In the genomic region with DNA sequence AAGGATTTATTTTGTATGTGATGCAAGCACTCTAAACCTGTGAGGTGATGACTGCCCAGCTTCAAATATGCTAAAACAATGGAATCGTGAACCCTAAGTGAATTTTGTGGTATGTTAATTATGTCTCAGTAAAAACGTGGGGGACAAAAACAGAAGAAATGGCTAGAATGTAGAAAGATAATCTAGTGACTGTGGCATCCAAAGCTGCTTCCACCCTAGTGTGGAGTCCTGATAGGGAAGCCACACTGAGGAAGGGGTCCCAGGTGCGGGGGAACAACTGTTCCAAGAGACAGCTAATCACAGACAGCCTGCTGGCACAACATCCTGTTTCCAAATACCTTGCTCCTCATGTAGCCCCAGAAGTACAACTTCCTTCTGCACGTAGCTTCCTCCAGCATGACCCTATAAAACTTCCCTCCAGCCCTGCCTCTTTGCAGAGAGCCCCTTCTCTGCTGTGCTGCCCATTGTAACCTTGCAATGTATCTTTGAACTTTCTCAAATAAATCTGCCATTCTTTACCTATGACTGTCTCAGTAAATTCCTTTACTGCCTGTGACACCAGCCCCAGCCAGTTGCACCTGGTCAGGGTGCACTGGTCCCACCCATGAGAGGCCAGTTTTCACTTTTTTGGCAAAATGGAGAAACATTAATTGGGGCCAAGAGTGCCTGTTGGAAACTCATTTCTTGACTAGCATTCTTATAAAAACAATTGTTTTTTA, we compare ENCODE assay signal across 1 cellular context.
A peak's percentile ranks its signal among the peaks of the same experiment; 100 is the strongest.
TF ChIP-seq lines count a peak whose summit lies in the region.

No MANE protein-coding gene starts in this region.

TF ChIP-seq in K562, 482 proteins besides CTCF, POLR2A, EP300 and RAD21 (continued from another document and continues in another):
- TF ChIP-seq DACH1 (IDR thresholded peaks at IDR 0.05; ENCODE audit: partially characterized antibody) (no peak), HDAC1 (IDR thresholded peaks at IDR 0.05) (peak in 1 of 2 experiments; percentile 31; a peak in 1 of 4 replicates), CEBPB (tag; IDR thresholded peaks at IDR 0.05) (0 out of 2 replicates have a peak, but pooled peaks have one; percentile 25), ZNF695 (CRISPR knock-in tag; IDR thresholded peaks at IDR 0.05) (no peak), TRIM28 (IDR thresholded peaks at IDR 0.05) (no peak), ARNT (IDR thresholded peaks at IDR 0.05) (peak in 1 of 2 experiments; percentile 84; a peak in 2 of 4 replicates), SMARCA5 (IDR thresholded peaks at IDR 0.05) (no peak), YY1 (IDR thresholded peaks at IDR 0.05; ENCODE audit: borderline replicate concordance in 1 of 3, control insufficient read depth in 1 of 3, extremely low read depth in 1 of 3, insufficient read depth in 3 of 3, insufficient read length in 1 of 3, insufficient replicate concordance in 2 of 3, low read depth in 1 of 3, low read length in 2 of 3) (no peak), TAL1 (IDR thresholded peaks at IDR 0.05) (peak; percentile 74), HNRNPUL1 (IDR thresholded peaks at IDR 0.05; ENCODE audit: low read length) (no peak), HDGF (IDR thresholded peaks at IDR 0.05) (no peak), PRMT5 (CRISPR knock-in tag; IDR thresholded peaks at IDR 0.05) (no peak), ZBTB1 (CRISPR knock-in tag; IDR thresholded peaks at IDR 0.05; ENCODE audit: borderline replicate concordance, low read depth) (no peak), CXXC5 (CRISPR knock-in tag; IDR thresholded peaks at IDR 0.05) (no peak), RUNX1 (IDR thresholded peaks at IDR 0.05; ENCODE audit: low read depth) (no peak), NELFE (IDR thresholded peaks at IDR 0.05; ENCODE audit: insufficient read depth, insufficient read length) (no peak), RNF2 (IDR thresholded peaks at IDR 0.05) (0 out of 2 replicates have a peak, but pooled peaks have one; percentile 23), HNRNPK (IDR thresholded peaks at IDR 0.05; ENCODE audit: low read depth, low read length, poor library complexity, severe bottlenecking) (no peak), JUND (IDR thresholded peaks at IDR 0.05; ENCODE audit: borderline replicate concordance, low read depth, low read length) (no peak), JUND (tag; IDR thresholded peaks at IDR 0.05; ENCODE audit: borderline replicate concordance, low read depth, low read length) (no peak), GABPA (tag; conservative IDR thresholded peaks at IDR 0.05; ENCODE audit: low read depth) (no peak), RBBP5 (IDR thresholded peaks at IDR 0.05; ENCODE audit: borderline replicate concordance, insufficient read depth, low read length, poor library complexity, severe bottlenecking) (no peak), SAFB2 (IDR thresholded peaks at IDR 0.05; ENCODE audit: borderline replicate concordance, low read depth, low read length, severe bottlenecking) (no peak), MTA2 (IDR thresholded peaks at IDR 0.05; ENCODE audit: low read depth) (peak; percentile 39; the same call in 1 of the 2 replicates), NONO (IDR thresholded peaks at IDR 0.05; ENCODE audit: low read depth in 2 of 2, low read length in 1 of 2) (no peak), ESRRA (IDR thresholded peaks at IDR 0.05; ENCODE audit: borderline replicate concordance, low read depth) (no peak), NCOA6 (IDR thresholded peaks at IDR 0.05) (no peak), HEY1 (CRISPR knock-in tag; IDR thresholded peaks at IDR 0.05; ENCODE audit: borderline replicate concordance) (no peak), TEAD2 (tag; IDR thresholded peaks at IDR 0.05) (no peak), SNIP1 (IDR thresholded peaks at IDR 0.05; ENCODE audit: low read depth) (no peak), HNRNPLL (IDR thresholded peaks at IDR 0.05; ENCODE audit: low read depth, low read length, poor library complexity, severe bottlenecking) (no peak), ZC3H8 (IDR thresholded peaks at IDR 0.05) (no peak), MXI1 (IDR thresholded peaks at IDR 0.05; ENCODE audit: low read depth, low read length) (no peak), ZNF77 (CRISPR knock-in tag; IDR thresholded peaks at IDR 0.05) (no peak), NR2C1 (IDR thresholded peaks at IDR 0.05) (no peak), NR2C1 (tag; IDR thresholded peaks at IDR 0.05) (no peak), POU5F1 (IDR thresholded peaks at IDR 0.05; ENCODE audit: borderline replicate concordance, low read depth, low read length, partially characterized antibody) (no peak)
- TF ChIP-seq, protein P1, sequence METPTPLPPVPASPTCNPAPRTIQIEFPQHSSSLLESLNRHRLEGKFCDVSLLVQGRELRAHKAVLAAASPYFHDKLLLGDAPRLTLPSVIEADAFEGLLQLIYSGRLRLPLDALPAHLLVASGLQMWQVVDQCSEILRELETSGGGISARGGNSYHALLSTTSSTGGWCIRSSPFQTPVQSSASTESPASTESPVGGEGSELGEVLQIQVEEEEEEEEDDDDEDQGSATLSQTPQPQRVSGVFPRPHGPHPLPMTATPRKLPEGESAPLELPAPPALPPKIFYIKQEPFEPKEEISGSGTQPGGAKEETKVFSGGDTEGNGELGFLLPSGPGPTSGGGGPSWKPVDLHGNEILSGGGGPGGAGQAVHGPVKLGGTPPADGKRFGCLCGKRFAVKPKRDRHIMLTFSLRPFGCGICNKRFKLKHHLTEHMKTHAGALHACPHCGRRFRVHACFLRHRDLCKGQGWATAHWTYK (CRISPR knock-in tag; IDR thresholded peaks at IDR 0.05) = no peak
- TF ChIP-seq, protein P2, sequence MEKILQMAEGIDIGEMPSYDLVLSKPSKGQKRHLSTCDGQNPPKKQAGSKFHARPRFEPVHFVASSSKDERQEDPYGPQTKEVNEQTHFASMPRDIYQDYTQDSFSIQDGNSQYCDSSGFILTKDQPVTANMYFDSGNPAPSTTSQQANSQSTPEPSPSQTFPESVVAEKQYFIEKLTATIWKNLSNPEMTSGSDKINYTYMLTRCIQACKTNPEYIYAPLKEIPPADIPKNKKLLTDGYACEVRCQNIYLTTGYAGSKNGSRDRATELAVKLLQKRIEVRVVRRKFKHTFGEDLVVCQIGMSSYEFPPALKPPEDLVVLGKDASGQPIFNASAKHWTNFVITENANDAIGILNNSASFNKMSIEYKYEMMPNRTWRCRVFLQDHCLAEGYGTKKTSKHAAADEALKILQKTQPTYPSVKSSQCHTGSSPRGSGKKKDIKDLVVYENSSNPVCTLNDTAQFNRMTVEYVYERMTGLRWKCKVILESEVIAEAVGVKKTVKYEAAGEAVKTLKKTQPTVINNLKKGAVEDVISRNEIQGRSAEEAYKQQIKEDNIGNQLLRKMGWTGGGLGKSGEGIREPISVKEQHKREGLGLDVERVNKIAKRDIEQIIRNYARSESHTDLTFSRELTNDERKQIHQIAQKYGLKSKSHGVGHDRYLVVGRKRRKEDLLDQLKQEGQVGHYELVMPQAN (IDR thresholded peaks at IDR 0.05; ENCODE audit: borderline replicate concordance) = no peak
- TF ChIP-seq, protein P3, sequence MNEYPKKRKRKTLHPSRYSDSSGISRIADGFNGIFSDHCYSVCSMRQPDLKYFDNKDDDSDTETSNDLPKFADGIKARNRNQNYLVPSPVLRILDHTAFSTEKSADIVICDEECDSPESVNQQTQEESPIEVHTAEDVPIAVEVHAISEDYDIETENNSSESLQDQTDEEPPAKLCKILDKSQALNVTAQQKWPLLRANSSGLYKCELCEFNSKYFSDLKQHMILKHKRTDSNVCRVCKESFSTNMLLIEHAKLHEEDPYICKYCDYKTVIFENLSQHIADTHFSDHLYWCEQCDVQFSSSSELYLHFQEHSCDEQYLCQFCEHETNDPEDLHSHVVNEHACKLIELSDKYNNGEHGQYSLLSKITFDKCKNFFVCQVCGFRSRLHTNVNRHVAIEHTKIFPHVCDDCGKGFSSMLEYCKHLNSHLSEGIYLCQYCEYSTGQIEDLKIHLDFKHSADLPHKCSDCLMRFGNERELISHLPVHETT (CRISPR knock-in tag; conservative IDR thresholded peaks at IDR 0.05 in 1 of 2, IDR thresholded peaks at IDR 0.05 in 1 of 2) = no peak
- TF ChIP-seq, protein P4, sequence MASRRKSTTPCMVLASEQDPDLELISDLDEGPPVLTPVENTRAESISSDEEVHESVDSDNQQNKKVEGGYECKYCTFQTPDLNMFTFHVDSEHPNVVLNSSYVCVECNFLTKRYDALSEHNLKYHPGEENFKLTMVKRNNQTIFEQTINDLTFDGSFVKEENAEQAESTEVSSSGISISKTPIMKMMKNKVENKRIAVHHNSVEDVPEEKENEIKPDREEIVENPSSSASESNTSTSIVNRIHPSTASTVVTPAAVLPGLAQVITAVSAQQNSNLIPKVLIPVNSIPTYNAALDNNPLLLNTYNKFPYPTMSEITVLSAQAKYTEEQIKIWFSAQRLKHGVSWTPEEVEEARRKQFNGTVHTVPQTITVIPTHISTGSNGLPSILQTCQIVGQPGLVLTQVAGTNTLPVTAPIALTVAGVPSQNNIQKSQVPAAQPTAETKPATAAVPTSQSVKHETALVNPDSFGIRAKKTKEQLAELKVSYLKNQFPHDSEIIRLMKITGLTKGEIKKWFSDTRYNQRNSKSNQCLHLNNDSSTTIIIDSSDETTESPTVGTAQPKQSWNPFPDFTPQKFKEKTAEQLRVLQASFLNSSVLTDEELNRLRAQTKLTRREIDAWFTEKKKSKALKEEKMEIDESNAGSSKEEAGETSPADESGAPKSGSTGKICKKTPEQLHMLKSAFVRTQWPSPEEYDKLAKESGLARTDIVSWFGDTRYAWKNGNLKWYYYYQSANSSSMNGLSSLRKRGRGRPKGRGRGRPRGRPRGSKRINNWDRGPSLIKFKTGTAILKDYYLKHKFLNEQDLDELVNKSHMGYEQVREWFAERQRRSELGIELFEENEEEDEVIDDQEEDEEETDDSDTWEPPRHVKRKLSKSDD (conservative IDR thresholded peaks at IDR 0.05; ENCODE audit: low read length) = no peak
- TF ChIP-seq, protein P5, sequence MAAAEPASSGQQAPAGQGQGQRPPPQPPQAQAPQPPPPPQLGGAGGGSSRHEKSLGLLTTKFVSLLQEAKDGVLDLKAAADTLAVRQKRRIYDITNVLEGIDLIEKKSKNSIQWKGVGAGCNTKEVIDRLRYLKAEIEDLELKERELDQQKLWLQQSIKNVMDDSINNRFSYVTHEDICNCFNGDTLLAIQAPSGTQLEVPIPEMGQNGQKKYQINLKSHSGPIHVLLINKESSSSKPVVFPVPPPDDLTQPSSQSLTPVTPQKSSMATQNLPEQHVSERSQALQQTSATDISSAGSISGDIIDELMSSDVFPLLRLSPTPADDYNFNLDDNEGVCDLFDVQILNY (CRISPR knock-in tag; IDR thresholded peaks at IDR 0.05) = no peak
- TF ChIP-seq, protein P6, sequence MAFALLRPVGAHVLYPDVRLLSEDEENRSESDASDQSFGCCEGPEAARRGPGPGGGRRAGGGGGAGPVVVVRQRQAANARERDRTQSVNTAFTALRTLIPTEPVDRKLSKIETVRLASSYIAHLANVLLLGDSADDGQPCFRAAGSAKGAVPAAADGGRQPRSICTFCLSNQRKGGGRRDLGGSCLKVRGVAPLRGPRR (CRISPR knock-in tag; IDR thresholded peaks at IDR 0.05) = no peak
- TF ChIP-seq, protein P7, sequence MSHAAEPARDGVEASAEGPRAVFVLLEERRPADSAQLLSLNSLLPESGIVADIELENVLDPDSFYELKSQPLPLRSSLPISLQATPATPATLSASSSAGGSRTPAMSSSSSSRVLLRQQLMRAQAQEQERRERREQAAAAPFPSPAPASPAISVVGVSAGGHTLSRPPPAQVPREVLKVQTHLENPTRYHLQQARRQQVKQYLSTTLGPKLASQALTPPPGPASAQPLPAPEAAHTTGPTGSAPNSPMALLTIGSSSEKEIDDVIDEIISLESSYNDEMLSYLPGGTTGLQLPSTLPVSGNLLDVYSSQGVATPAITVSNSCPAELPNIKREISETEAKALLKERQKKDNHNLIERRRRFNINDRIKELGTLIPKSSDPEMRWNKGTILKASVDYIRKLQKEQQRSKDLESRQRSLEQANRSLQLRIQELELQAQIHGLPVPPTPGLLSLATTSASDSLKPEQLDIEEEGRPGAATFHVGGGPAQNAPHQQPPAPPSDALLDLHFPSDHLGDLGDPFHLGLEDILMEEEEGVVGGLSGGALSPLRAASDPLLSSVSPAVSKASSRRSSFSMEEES (CRISPR knock-in tag; IDR thresholded peaks at IDR 0.05) = no peak
- TF ChIP-seq, protein P8, sequence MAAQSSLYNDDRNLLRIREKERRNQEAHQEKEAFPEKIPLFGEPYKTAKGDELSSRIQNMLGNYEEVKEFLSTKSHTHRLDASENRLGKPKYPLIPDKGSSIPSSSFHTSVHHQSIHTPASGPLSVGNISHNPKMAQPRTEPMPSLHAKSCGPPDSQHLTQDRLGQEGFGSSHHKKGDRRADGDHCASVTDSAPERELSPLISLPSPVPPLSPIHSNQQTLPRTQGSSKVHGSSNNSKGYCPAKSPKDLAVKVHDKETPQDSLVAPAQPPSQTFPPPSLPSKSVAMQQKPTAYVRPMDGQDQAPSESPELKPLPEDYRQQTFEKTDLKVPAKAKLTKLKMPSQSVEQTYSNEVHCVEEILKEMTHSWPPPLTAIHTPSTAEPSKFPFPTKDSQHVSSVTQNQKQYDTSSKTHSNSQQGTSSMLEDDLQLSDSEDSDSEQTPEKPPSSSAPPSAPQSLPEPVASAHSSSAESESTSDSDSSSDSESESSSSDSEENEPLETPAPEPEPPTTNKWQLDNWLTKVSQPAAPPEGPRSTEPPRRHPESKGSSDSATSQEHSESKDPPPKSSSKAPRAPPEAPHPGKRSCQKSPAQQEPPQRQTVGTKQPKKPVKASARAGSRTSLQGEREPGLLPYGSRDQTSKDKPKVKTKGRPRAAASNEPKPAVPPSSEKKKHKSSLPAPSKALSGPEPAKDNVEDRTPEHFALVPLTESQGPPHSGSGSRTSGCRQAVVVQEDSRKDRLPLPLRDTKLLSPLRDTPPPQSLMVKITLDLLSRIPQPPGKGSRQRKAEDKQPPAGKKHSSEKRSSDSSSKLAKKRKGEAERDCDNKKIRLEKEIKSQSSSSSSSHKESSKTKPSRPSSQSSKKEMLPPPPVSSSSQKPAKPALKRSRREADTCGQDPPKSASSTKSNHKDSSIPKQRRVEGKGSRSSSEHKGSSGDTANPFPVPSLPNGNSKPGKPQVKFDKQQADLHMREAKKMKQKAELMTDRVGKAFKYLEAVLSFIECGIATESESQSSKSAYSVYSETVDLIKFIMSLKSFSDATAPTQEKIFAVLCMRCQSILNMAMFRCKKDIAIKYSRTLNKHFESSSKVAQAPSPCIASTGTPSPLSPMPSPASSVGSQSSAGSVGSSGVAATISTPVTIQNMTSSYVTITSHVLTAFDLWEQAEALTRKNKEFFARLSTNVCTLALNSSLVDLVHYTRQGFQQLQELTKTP (IDR thresholded peaks at IDR 0.05; ENCODE audit: low read depth in 1 of 2, partially characterized antibody in 2 of 2) = no peak
